ENCODE assay signal across 13 cellular contexts in the genomic region with DNA sequence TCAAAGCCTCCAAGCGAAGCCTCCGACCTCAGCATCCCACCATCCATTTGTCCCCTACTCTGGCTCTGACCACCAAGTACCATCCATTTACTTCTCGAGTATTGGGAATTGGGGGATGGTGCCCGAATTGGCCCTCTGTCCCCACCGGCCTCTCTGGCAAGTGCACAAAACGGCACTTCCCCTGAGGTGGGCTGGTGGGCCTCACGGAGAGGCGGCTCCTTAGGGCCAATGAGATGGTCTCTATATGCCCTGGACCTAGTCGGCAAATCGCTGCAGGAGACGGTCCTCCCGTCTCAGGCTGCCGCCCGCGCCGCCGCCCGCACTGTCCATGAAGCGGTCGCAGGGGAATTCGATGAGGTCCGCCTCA. TPM values are rescaled to one million over a fixed set of nuclear protein-coding genes. Genes with fewer than 3 reads are reported as not detected.
A peak's percentile ranks its signal among the peaks of the same experiment; 100 is the strongest.
DNase-seq lines count a peak whose midpoint lies in the region; ATAC-seq and TF ChIP-seq lines count a peak whose summit lies in the region.
"Had no signal": no experiment of that assay in that cellular context is flagged by ENCODE, and none has a peak within 500 bp of the region (broad histone marks: within the 10 kb centered on the region; RNA-seq: fewer than 3 reads in every experiment).

No MANE protein-coding gene starts in this region.

- no TSS peak for BruUV-seq in Panc1 (replicated peaks; lab: Mats Ljungman, UMichigan)

- H3K4me1 Mint-ChIP-seq in progenitor cell of endocrine pancreas (ENCODE audit: low read depth): peaks cover 4% of the 10 kb centered on the region

- POLR2A ChIA-PET in AG04449 (lab: Yijun Ruan, JAX) (no interaction called here), Panc1 (lab: Charles Lee) (no interaction called here)

- no peaks in the 10 kb centered on the region; the same call in 1 of the 2 replicates for H3K4me1 ChIP-seq in Panc1 (ENCODE audit: control insufficient read depth, insufficient read depth, low read length)

- ATAC-seq in Panc1: no peak

- no peaks in the 10 kb centered on the region for H3K36me3 Mint-ChIP-seq in progenitor cell of endocrine pancreas (ENCODE audit: insufficient read depth)

- no peak overlapping the region for H3K27ac Mint-ChIP-seq in progenitor cell of endocrine pancreas

- H3K4me3 ChIP-seq in AG04449 (ENCODE audit: low read depth, low read length) (peak overlapping the region; percentile 56), Panc1 (ENCODE audit: low read depth in 2 of 2, low read length in 2 of 2) (peak overlapping the region; percentile 19 to 39; a peak in 2 of 4 replicates)

- DNase-seq in AG04449 (ENCODE audit: low read depth, low spot score): no peak
- no peak for DNase-seq in Panc1 (ENCODE audit: low read depth, low spot score)
- DNase-seq in iPS-NIHi11 (ENCODE audit: low spot score): peak; percentile 8
- DNase-seq in progenitor cell of endocrine pancreas (ENCODE audit: low spot score, unreplicated experiment): no peak
- no peak for DNase-seq in HT-29 (ENCODE audit: low spot score)
- DNase-seq in DMS 273 treated with DMSO at 0.1 percent for 48 hours (lab: John Stamatoyannopoulos, UW): no peak
- DNase-seq in ureter (ENCODE audit: low spot score): no peak
- no peak for DNase-seq in DMS79 treated with DMSO at 0.1 percent for 48 hours (lab: John Stamatoyannopoulos, UW)
- DNase-seq: NCI-H446 treated with DMSO at 0.1 percent for 48 hours had no signal

- intact Hi-C loops in Panc1 (cut with micrococcal nuclease; ENCODE audit: unreplicated experiment): no loop called here

- peak overlapping the region; percentile 63 for H3K4me3 Mint-ChIP-seq in progenitor cell of endocrine pancreas (ENCODE audit: low read depth)

- TF ChIP-seq CTCF in AG04449 (IDR thresholded peaks at IDR 0.05; ENCODE audit: insufficient read depth, low read length, missing control alignments) (no peak), Panc1 (IDR thresholded peaks at IDR 0.05) (no peak), progenitor cell of endocrine pancreas (IDR thresholded peaks at IDR 0.05; ENCODE audit: unreplicated experiment) (no peak)

- no peaks in the 10 kb centered on the region; the same call in 1 of the 2 replicates for H3K36me3 ChIP-seq in Panc1 (ENCODE audit: control insufficient read depth, insufficient read depth, low read length)

- H3K27me3 Mint-ChIP-seq in progenitor cell of endocrine pancreas: peaks cover 61% of the 10 kb centered on the region

- H3K9me3 Mint-ChIP-seq in progenitor cell of endocrine pancreas (ENCODE audit: low read depth): peaks cover 2% of the 10 kb centered on the region

- H3K27me3 ChIP-seq in Panc1 (ENCODE audit: control insufficient read depth, insufficient read depth, low read length): peaks cover 32% of the 10 kb centered on the region

- CTCF ChIA-PET in AG04449 (lab: Yijun Ruan, JAX): interaction anchor here (1.2 to 26.0 kb wide), 8 partner anchors 22 to 151 kb away, joined by 3 to 767 read pairs (median 32); no protein-coding TSS in a partner anchor
- CTCF ChIA-PET in Panc1 (lab: Charles Lee): no interaction called here

- H3K27ac ChIP-seq in Panc1 (ENCODE audit: low read length): no peak overlapping the region

- no peaks in the 10 kb centered on the region for H3K9me3 ChIP-seq in Panc1 (ENCODE audit: control insufficient read depth, insufficient read depth, low read depth, low read length)
- H3K9me3 ChIP-seq: mucosa of descending colon, SK-N-SH had no signal

- in situ Hi-C loops in Panc1 (cut with HindIII; ENCODE audit: low pct_unique_long_range_greater_than_20kb, low sequenced_read_pairs): no loop called here

RNA-seq across cellular contexts. Expression of gene TRIL, which starts 2.8 kb away (rescaled TPM):
- total RNA-seq in Panc1 (2021; ENCODE audit: unreplicated experiment) (not detected), progenitor cell of endocrine pancreas (8.0 and 9.3 TPM in 2 replicates), ureter (1.6 TPM)
- polyA plus RNA-seq in Panc1 (2012; ENCODE audit: insufficient read length): not detected
- 0.03 TPM in 1 of 2 replicates, not detected in the other for total RNA-seq in HT-29 (2014; rRNA removed; shearing (Covaris generic))
- total RNA-seq: activated CD8-positive, alpha-beta memory T cell treated with anti-CD3 and anti-CD28 coated beads for 36 hours had no signal
- polyA plus RNA-seq: BJ had no signal
